18 cellular contexts compared by ENCODE assay signal in the genomic region with DNA sequence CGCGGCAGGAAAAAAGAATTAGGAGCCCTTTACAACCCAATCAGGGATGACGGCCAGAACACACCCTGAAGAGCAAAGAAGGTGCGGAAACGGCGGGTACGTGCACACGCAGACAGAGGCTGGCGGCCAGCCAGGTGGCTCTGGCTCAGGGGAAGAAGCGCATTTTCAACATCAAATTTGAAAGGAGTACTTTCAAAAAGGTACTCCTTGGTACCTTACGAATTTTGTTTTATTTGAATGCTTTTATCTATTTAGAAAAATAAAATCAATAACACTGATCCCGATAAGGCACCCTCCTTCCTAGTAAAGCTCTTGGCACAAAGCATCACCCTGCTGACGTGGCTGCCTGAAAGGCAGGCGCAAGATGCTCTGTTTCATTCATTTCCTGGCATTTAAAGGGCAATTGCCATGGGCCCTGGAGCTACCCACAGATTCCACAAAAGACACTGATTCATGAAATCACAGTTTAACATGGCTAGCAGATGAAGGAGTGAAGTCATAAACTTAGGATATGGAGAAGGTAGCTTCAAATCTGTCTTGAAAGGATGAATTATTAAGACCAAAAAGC. TPM values are rescaled to one million over a fixed set of nuclear protein-coding genes. Genes with fewer than 3 reads are reported as not detected.
DNase-seq lines count a peak whose midpoint lies in the region; ATAC-seq and TF ChIP-seq lines count a peak whose summit lies in the region.
"Had no signal": no experiment of that assay in that cellular context is flagged by ENCODE, and none has a peak within 500 bp of the region (broad histone marks: within the 10 kb centered on the region; RNA-seq: fewer than 3 reads in every experiment).

No MANE protein-coding gene starts in this region.

- H3K4me1 ChIP-seq in mammary epithelial cell (ENCODE audit: insufficient read depth, low read length): peaks cover 7% of the 10 kb centered on the region
- peaks cover 6% of the 10 kb centered on the region for H3K4me1 ChIP-seq in neural progenitor cell

- no peaks in the 10 kb centered on the region for H3K36me3 ChIP-seq in mammary epithelial cell (ENCODE audit: insufficient read depth, low read length)
- no peaks in the 10 kb centered on the region for H3K36me3 ChIP-seq in neural progenitor cell
- H3K36me3 ChIP-seq: WERI-Rb-1 had no signal

- H3K9me3 Mint-ChIP-seq in neural progenitor cell: peaks cover 15% of the 10 kb centered on the region
- H3K9me3 Mint-ChIP-seq in immature natural killer cell: peaks cover 0 to 2% (median 0%) of the 10 kb centered on the region in 6 donors
- peaks cover 38% of the 10 kb centered on the region for H3K9me3 Mint-ChIP-seq in activated naive CD4-positive, alpha-beta T cell treated with anti-CD3 and anti-CD28 coated beads, Interleukin-2, amount 10 ng/mL, durations not matched to agents 7 days and 5 days
- H3K9me3 Mint-ChIP-seq: central memory CD8-positive, alpha-beta T cell had no signal

- no peak for ATAC-seq in GM19395 (IDR thresholded peaks at IDR 0.05; ENCODE audit: unreplicated experiment)
- ATAC-seq: activated T-helper 17 cell treated with anti-CD3 and anti-CD28 coated beads, Interleukin-2, amount 50 U/mL, for 72 hours; Panc1 had no signal

- H3K4me3 ChIP-seq in mammary epithelial cell (replicated peaks in 1 of 3; ENCODE audit: insufficient read depth in 1 of 3, low read depth in 2 of 3, low read length in 3 of 3) (peak overlapping the region in 1 of 3 experiments; percentile 20), neural progenitor cell (no peak overlapping the region)

- H3K27ac Mint-ChIP-seq in neural progenitor cell (no peak overlapping the region), immature natural killer cell (no peak overlapping the region)
- H3K27ac Mint-ChIP-seq in activated naive CD4-positive, alpha-beta T cell treated with anti-CD3 and anti-CD28 coated beads, Interleukin-2, amount 10 ng/mL, durations not matched to agents 7 days and 5 days: no peak overlapping the region
- H3K27ac Mint-ChIP-seq: activated T-helper 17 cell treated with anti-CD3 and anti-CD28 coated beads, Interleukin-2, amount 50 U/mL, for 72 hours had no signal

- DNase-seq in DMS153 (lab: John Stamatoyannopoulos, UW) (peak; percentile 30), NCI-H2029 (lab: John Stamatoyannopoulos, UW) (peak; percentile 75), mammary epithelial cell (peak; percentile 54), neural progenitor cell (ENCODE audit: low spot score) (no peak), immature natural killer cell (no peak)
- no peak for DNase-seq in activated naive CD4-positive, alpha-beta T cell treated with anti-CD3 and anti-CD28 coated beads, Interleukin-2, amount 50 U/mL, for 16 hours
- no peak for DNase-seq in activated naive CD4-positive, alpha-beta T cell treated with anti-CD3 and anti-CD28 coated beads, Interleukin-2, amount 10 ng/mL, durations not matched to agents 7 days and 5 days
- DNase-seq: Calu3, HCEC 1CT, mesenchymal stem cell, NCI-H187 treated with DMSO at 0.1 percent for 48 hours, NCI-H82, nephron progenitor cell, WERI-Rb-1 had no signal

- in situ Hi-C loops in mammary epithelial cell (cut with MboI; ENCODE audit: low sequenced_read_pairs in 2 of 2): no loop called here

- peak overlapping the region; percentile 72 for H2AFZ ChIP-seq in mammary epithelial cell (ENCODE audit: low read depth, low read length)
- H2AFZ ChIP-seq in neural progenitor cell (replicated peaks): no peak overlapping the region

- H3K36me3 Mint-ChIP-seq in neural progenitor cell (no peaks in the 10 kb centered on the region), immature natural killer cell (peaks cover 0 to 15% (median 4%) of the 10 kb centered on the region in 3 donors)
- peaks cover 36% of the 10 kb centered on the region for H3K36me3 Mint-ChIP-seq in activated naive CD4-positive, alpha-beta T cell treated with anti-CD3 and anti-CD28 coated beads, Interleukin-2, amount 10 ng/mL, durations not matched to agents 7 days and 5 days

- H3K4me3 Mint-ChIP-seq in neural progenitor cell (peak overlapping the region; percentile 27), immature natural killer cell (no peak overlapping the region)
- no peak overlapping the region for H3K4me3 Mint-ChIP-seq in activated naive CD4-positive, alpha-beta T cell treated with anti-CD3 and anti-CD28 coated beads, Interleukin-2, amount 10 ng/mL, durations not matched to agents 7 days and 5 days
- H3K4me3 Mint-ChIP-seq: activated T-helper 17 cell treated with anti-CD3 and anti-CD28 coated beads, Interleukin-2, amount 50 U/mL, for 72 hours; central memory CD8-positive, alpha-beta T cell; nephron progenitor cell had no signal

- H3K79me2 ChIP-seq in mammary epithelial cell (ENCODE audit: insufficient read depth, low read length) (no peaks in the 10 kb centered on the region), neural progenitor cell (ENCODE audit: low read depth) (no peaks in the 10 kb centered on the region)

- intact Hi-C loops in mammary epithelial cell (cut with micrococcal nuclease): no loop called here

- no peak for TF ChIP-seq CTCF in mammary epithelial cell (conservative IDR thresholded peaks at IDR 0.05 in 1 of 2, IDR thresholded peaks at IDR 0.05 in 1 of 2; ENCODE audit: extremely low read depth in 1 of 2, insufficient read depth in 1 of 2, low read depth in 1 of 2, low read length in 2 of 2)
- TF ChIP-seq CTCF in neural progenitor cell (IDR thresholded peaks at IDR 0.05): no peak

- CTCF ChIA-PET in mammary epithelial cell (lab: Charles Lee; ENCODE audit: low non-redundant PET): no interaction called here
- CTCF ChIA-PET in activated naive CD4-positive, alpha-beta T cell treated with anti-CD3 and anti-CD28 coated beads, Interleukin-2, amount 10 ng/mL, durations not matched to agents 7 days and 5 days (lab: Charles Lee): interaction anchor here (1.6 kb wide), 1 partner anchor 60 kb away, joined by 5 read pairs; a partner anchor contains a TSS

- peak overlapping the region; percentile 40 for H3K4me2 ChIP-seq in mammary epithelial cell (ENCODE audit: insufficient read depth, low read depth, low read length)
- no peak overlapping the region for H3K4me2 ChIP-seq in neural progenitor cell

- H3K9ac ChIP-seq in mammary epithelial cell (ENCODE audit: insufficient read depth, low read length) (no peak overlapping the region), neural progenitor cell (no peak overlapping the region)

- peaks cover 13% of the 10 kb centered on the region for H3K4me1 Mint-ChIP-seq in neural progenitor cell
- H3K4me1 Mint-ChIP-seq in immature natural killer cell: peaks cover 64 to 72% of the 10 kb centered on the region in 2 donors
- H3K4me1 Mint-ChIP-seq in activated naive CD4-positive, alpha-beta T cell treated with anti-CD3 and anti-CD28 coated beads, Interleukin-2, amount 10 ng/mL, durations not matched to agents 7 days and 5 days: peaks cover 73% of the 10 kb centered on the region

- H3K27ac ChIP-seq in mammary epithelial cell (ENCODE audit: insufficient read depth, low read depth, low read length): no peak overlapping the region
- no peak overlapping the region for H3K27ac ChIP-seq in neural progenitor cell
- H3K27ac ChIP-seq: WERI-Rb-1 had no signal

- no peaks in the 10 kb centered on the region for H3K27me3 ChIP-seq in mammary epithelial cell (ENCODE audit: insufficient read depth, low read length)
- no peaks in the 10 kb centered on the region for H3K27me3 ChIP-seq in neural progenitor cell

- no TSS peak for BruUV-seq in mammary epithelial cell (replicated peaks; lab: Mats Ljungman, UMichigan)

- dilution Hi-C loops in mammary epithelial cell (cut with HindIII; ENCODE audit: low sequenced_read_pairs): no loop called here

- WGBS in mammary epithelial cell (ENCODE audit: low coverage, missing lambda C conversion rate): 11% methylated on average over 14 of the region's 14 CpGs

- peaks cover 11% of the 10 kb centered on the region for H3K9me3 ChIP-seq in mammary epithelial cell (replicated peaks; ENCODE audit: insufficient read depth, low read length)
- H3K9me3 ChIP-seq in neural progenitor cell (ENCODE audit: low read depth): no peaks in the 10 kb centered on the region

- peaks cover 6% of the 10 kb centered on the region for H3F3A ChIP-seq in neural progenitor cell (ENCODE audit: low read depth)

- H4K20me1 ChIP-seq in mammary epithelial cell (ENCODE audit: insufficient read depth, low read length) (no peaks in the 10 kb centered on the region), neural progenitor cell (ENCODE audit: low read depth) (no peaks in the 10 kb centered on the region)

- H3K27me3 Mint-ChIP-seq in neural progenitor cell (ENCODE audit: insufficient read depth, low read depth) (peaks cover 8% of the 10 kb centered on the region), immature natural killer cell (ENCODE audit: low read depth in 3 of 3) (peaks cover 0 to 8% (median 0%) of the 10 kb centered on the region in 3 donors)
- peaks cover 15% of the 10 kb centered on the region for H3K27me3 Mint-ChIP-seq in activated naive CD4-positive, alpha-beta T cell treated with anti-CD3 and anti-CD28 coated beads, Interleukin-2, amount 10 ng/mL, durations not matched to agents 7 days and 5 days
- H3K27me3 Mint-ChIP-seq: activated T-helper 17 cell treated with anti-CD3 and anti-CD28 coated beads, Interleukin-2, amount 50 U/mL, for 72 hours; central memory CD8-positive, alpha-beta T cell had no signal

RNA-seq across cellular contexts. Expression of a gene that starts 47.2 kb away (rescaled TPM):
- total RNA-seq in mammary epithelial cell (10 to 100 TPM; 13.2 to 14.0 TPM), neural progenitor cell (ENCODE audit: low replicate concordance) (39.1 and 103 TPM in 2 replicates)
- polyA plus RNA-seq in mammary epithelial cell (6.9 TPM), immature natural killer cell (10 to 100 TPM in 1 of 3 donors, 1 to 10 TPM in 2; 3.1 to 11.5 (median 4.8) TPM)
- polyA minus RNA-seq in mammary epithelial cell: 7.3 TPM

RNA-seq across cellular contexts. Expression of a gene that starts 59.3 kb away (rescaled TPM):
- total RNA-seq in mammary epithelial cell: 10 to 100 TPM in 1 of 2 donors, 1 to 10 TPM in 1; 7.8 to 12.3 TPM
- 13.8 TPM for polyA plus RNA-seq in mammary epithelial cell
- polyA minus RNA-seq in mammary epithelial cell: 2.8 TPM
- total RNA-seq in neural progenitor cell (ENCODE audit: low replicate concordance): 4.0 and 17.3 TPM in 2 replicates
- polyA plus RNA-seq in immature natural killer cell: 10 to 100 TPM; 27.0 to 68.3 (median 41.2) TPM

Comparison
In these comparisons a context has a peak if more than half of its experiments do, and no peak if none do; other contexts are left out.
1. DNase-seq: peak in DMS153 (single experiment), NCI-H2029 (single experiment) and mammary epithelial cell (single experiment); none in neural progenitor cell (single experiment), immature natural killer cell (0 of 3), activated naive CD4-positive, alpha-beta T cell treated with anti-CD3 and anti-CD28 coated beads, Interleukin-2, amount 50 U/mL, for 16 hours (single experiment) and activated naive CD4-positive, alpha-beta T cell treated with anti-CD3 and anti-CD28 coated beads, Interleukin-2, amount 10 ng/mL, durations not matched to agents 7 days and 5 days (single experiment).